Comparison of ENCODE assay signal across 11 cellular contexts in genomic region chr13:81487151-81487550, GRCh38.
DNase-seq lines count a peak whose midpoint lies in the region; ATAC-seq and TF ChIP-seq lines count a peak whose summit lies in the region.
"Had no signal": no experiment of that assay in that cellular context is flagged by ENCODE, and none has a peak within 500 bp of the region (broad histone marks: within the 10 kb centered on the region; RNA-seq: fewer than 3 reads in every experiment).

No MANE protein-coding gene starts in this region.

- H3K9me3 ChIP-seq in BE2C (no peaks in the 10 kb centered on the region), hepatocyte (ENCODE audit: low read depth) (no peaks in the 10 kb centered on the region)
- H3K9me3 ChIP-seq: gastroesophageal sphincter had no signal

- H3K27ac ChIP-seq in hepatocyte = no peak overlapping the region
- H3K27ac ChIP-seq: gastroesophageal sphincter, skin epidermis had no signal

- H3K4me1 Mint-ChIP-seq in activated T-helper 2 cell treated with anti-CD3 and anti-CD28 coated beads, Interferon-gamma antibody, Interleukin-2, Interleukin-4, amounts not matched to agents 10 μg/mL and 5 μg/mL and 100 μg/mL, durations not matched to agents 14 hours and 24 hours and 36 hours (ENCODE audit: low read depth) = no peaks in the 10 kb centered on the region

- DNase-seq in BE2C (peak; percentile 63), HT-29 (ENCODE audit: low spot score) (peak; percentile 71), SK-N-DZ (ENCODE audit: low spot score) (peak; percentile 22), hepatocyte (ENCODE audit: low spot score) (peak; percentile 52), lower leg skin (ENCODE audit: low spot score in 2 of 2) (no peak)
- no peak for DNase-seq in activated T-helper 2 cell treated with anti-CD3 and anti-CD28 coated beads, Interferon-gamma antibody, Interleukin-2, Interleukin-4, amounts not matched to agents 10 μg/mL and 5 μg/mL and 100 μg/mL, durations not matched to agents 14 hours and 24 hours and 36 hours (ENCODE audit: low spot score)
- DNase-seq: NCI-H2171 had no signal

- H3K79me2 ChIP-seq in hepatocyte = no peaks in the 10 kb centered on the region

- H3K36me3 ChIP-seq in BE2C (no peaks in the 10 kb centered on the region), hepatocyte (replicated peaks; ENCODE audit: insufficient read depth, low read depth) (no peaks in the 10 kb centered on the region)
- H3K36me3 ChIP-seq: gastroesophageal sphincter had no signal

- 59% methylated on average over 3 of the region's 3 CpGs for WGBS in hepatocyte (ENCODE audit: low lambda C conversion rate, missing lambda C conversion rate)
- 59 to 63% methylated on average over 3 of the region's 3 CpGs for WGBS in lower leg skin, 2 donors

- no peak overlapping the region for H3K4me3 Mint-ChIP-seq in activated T-helper 2 cell treated with anti-CD3 and anti-CD28 coated beads, Interferon-gamma antibody, Interleukin-2, Interleukin-4, amounts not matched to agents 10 μg/mL and 5 μg/mL and 100 μg/mL, durations not matched to agents 14 hours and 24 hours and 36 hours (ENCODE audit: low read depth)

- ATAC-seq in GM21367 (IDR thresholded peaks at IDR 0.05; ENCODE audit: unreplicated experiment) (no peak), HG03460 (IDR thresholded peaks at IDR 0.05; ENCODE audit: unreplicated experiment) (no peak)
- ATAC-seq: gastroesophageal sphincter had no signal

- H3K9me3 Mint-ChIP-seq in activated T-helper 2 cell treated with anti-CD3 and anti-CD28 coated beads, Interferon-gamma antibody, Interleukin-2, Interleukin-4, amounts not matched to agents 10 μg/mL and 5 μg/mL and 100 μg/mL, durations not matched to agents 14 hours and 24 hours and 36 hours = peaks cover 8% of the 10 kb centered on the region

- no peak overlapping the region for H3K27ac Mint-ChIP-seq in activated T-helper 2 cell treated with anti-CD3 and anti-CD28 coated beads, Interferon-gamma antibody, Interleukin-2, Interleukin-4, amounts not matched to agents 10 μg/mL and 5 μg/mL and 100 μg/mL, durations not matched to agents 14 hours and 24 hours and 36 hours

- TF ChIP-seq CTCF in BE2C (IDR thresholded peaks at IDR 0.05; ENCODE audit: low read depth, low read length) (peak; percentile 83), hepatocyte (IDR thresholded peaks at IDR 0.05; ENCODE audit: poor library complexity) (peak; percentile 47), lower leg skin (IDR thresholded peaks at IDR 0.05) (no peak)

- no peaks in the 10 kb centered on the region for H3K27me3 Mint-ChIP-seq in activated T-helper 2 cell treated with anti-CD3 and anti-CD28 coated beads, Interferon-gamma antibody, Interleukin-2, Interleukin-4, amounts not matched to agents 10 μg/mL and 5 μg/mL and 100 μg/mL, durations not matched to agents 14 hours and 24 hours and 36 hours (ENCODE audit: low read depth)

- H3K27me3 ChIP-seq in BE2C = no peaks in the 10 kb centered on the region
- no peaks in the 10 kb centered on the region for H3K27me3 ChIP-seq in hepatocyte
- H3K27me3 ChIP-seq: gastroesophageal sphincter had no signal

- no peaks in the 10 kb centered on the region for H4K20me1 ChIP-seq in hepatocyte (ENCODE audit: insufficient read depth, poor library complexity, severe bottlenecking)

- no peak overlapping the region for H3K4me3 ChIP-seq in BE2C (ENCODE audit: low read depth, low read length)
- no peak overlapping the region for H3K4me3 ChIP-seq in hepatocyte
- H3K4me3 ChIP-seq in lower leg skin (ENCODE audit: low read depth, poor library complexity, severe bottlenecking) = no peak overlapping the region
- H3K4me3 ChIP-seq: gastroesophageal sphincter, skin epidermis had no signal

- intact Hi-C loops in lower leg skin (cut with DNase I; ENCODE audit: low total_unique reads) = no loop called here
- intact Hi-C loops in activated T-helper 2 cell treated with anti-CD3 and anti-CD28 coated beads, Interferon-gamma antibody, Interleukin-2, Interleukin-4, amounts not matched to agents 10 μg/mL and 5 μg/mL and 100 μg/mL, durations not matched to agents 14 hours and 24 hours and 36 hours (cut with micrococcal nuclease) = no loop called here

- H3K4me2 ChIP-seq in hepatocyte = no peak overlapping the region

- no peaks in the 10 kb centered on the region for H3K4me1 ChIP-seq in BE2C
- no peaks in the 10 kb centered on the region for H3K4me1 ChIP-seq in hepatocyte (ENCODE audit: insufficient read depth)
- H3K4me1 ChIP-seq: gastroesophageal sphincter had no signal

- H3K36me3 Mint-ChIP-seq in activated T-helper 2 cell treated with anti-CD3 and anti-CD28 coated beads, Interferon-gamma antibody, Interleukin-2, Interleukin-4, amounts not matched to agents 10 μg/mL and 5 μg/mL and 100 μg/mL, durations not matched to agents 14 hours and 24 hours and 36 hours (ENCODE audit: low read depth) = no peaks in the 10 kb centered on the region

- H3K9me2 ChIP-seq in hepatocyte (replicated peaks; ENCODE audit: insufficient read depth) = no peaks in the 10 kb centered on the region

- no peak for TF ChIP-seq POLR2A in lower leg skin (IDR thresholded peaks at IDR 0.05)

- H2AFZ ChIP-seq in hepatocyte = no peak overlapping the region

Comparison
In these comparisons a context has a peak if more than half of its experiments do, and no peak if none do; other contexts are left out.
1. DNase-seq: peak in BE2C (single experiment), HT-29 (single experiment), SK-N-DZ (single experiment) and hepatocyte (single experiment); none in lower leg skin (0 of 2) and activated T-helper 2 cell treated with anti-CD3 and anti-CD28 coated beads, Interferon-gamma antibody, Interleukin-2, Interleukin-4, amounts not matched to agents 10 μg/mL and 5 μg/mL and 100 μg/mL, durations not matched to agents 14 hours and 24 hours and 36 hours (single experiment).
2. CTCF ChIP-seq: peak in BE2C (single experiment) and hepatocyte (single experiment); none in lower leg skin (0 of 3).